ENCODE assay signal across 8 cellular contexts in genomic region chr12:10364839-10365681, GRCh38. TPM values are rescaled to one million over a fixed set of nuclear protein-coding genes. Genes with fewer than 3 reads are reported as not detected.
DNase-seq lines count a peak whose midpoint lies in the region; ATAC-seq, FAIRE-seq and TF ChIP-seq lines count a peak whose summit lies in the region.

No MANE protein-coding gene starts in this region.

- TF ChIP-seq CTCF in PC-9 (conservative IDR thresholded peaks at IDR 0.05) (no peak), foreskin keratinocyte (conservative IDR thresholded peaks at IDR 0.05) (no peak), neural progenitor cell (IDR thresholded peaks at IDR 0.05) (no peak), vagina (IDR thresholded peaks at IDR 0.05) (no peak)

- CTCF ChIA-PET in PC-9 (lab: Charles Lee), result interaction anchor here (0.5 to 1.0 kb wide), 3 partner anchors 35 to 648 kb away, joined by 3 to 9 read pairs (median 4); no protein-coding TSS in a partner anchor

- no peaks in the 10 kb centered on the region; the same call in 1 of the 2 replicates for H3F3A ChIP-seq in PC-9 (ENCODE audit: insufficient read depth, low read depth)
- H3F3A ChIP-seq in neural progenitor cell (ENCODE audit: low read depth), result peaks cover 11% of the 10 kb centered on the region

- FAIRE-seq in HTR-8/SVneo (lab: Jason Lieb, UNC), result no peak

- H4K20me1 ChIP-seq in PC-9 (ENCODE audit: insufficient read depth) (no peaks in the 10 kb centered on the region), neural progenitor cell (ENCODE audit: low read depth) (no peaks in the 10 kb centered on the region)

- H3K27ac ChIP-seq in PC-9 (peak overlapping the region; percentile 63), foreskin keratinocyte (peak overlapping the region; percentile 80), neural progenitor cell (no peak overlapping the region), vagina (peak overlapping the region; percentile 98)

- POLR2A ChIA-PET in PC-9 (lab: Charles Lee; ENCODE audit: unreplicated experiment), result interaction anchor here (0.6 to 0.7 kb wide), 5 partner anchors 28 to 375 kb away, joined by 4 to 9 read pairs (median 4); no protein-coding TSS in a partner anchor

- H2AFZ ChIP-seq in PC-9 (peak overlapping the region; percentile 91), neural progenitor cell (replicated peaks) (peak overlapping the region; percentile 93)

- H3K9ac ChIP-seq in neural progenitor cell, result no peak overlapping the region

- intact Hi-C loops in PC-9 (cut with micrococcal nuclease; ENCODE audit: unreplicated experiment) (loop anchor here (1.0 to 10.0 kb wide), 4 partner anchors 27 to 390 kb away; partner anchors contain the start of gene STYK1), vagina (cut with DNase I) (no loop called here)

- H3K4me1 Mint-ChIP-seq in neural progenitor cell, result peaks cover 14% of the 10 kb centered on the region

- no peak overlapping the region for H3K4me3 Mint-ChIP-seq in neural progenitor cell

- H3K79me2 ChIP-seq in PC-9 (ENCODE audit: low read depth) (no peaks in the 10 kb centered on the region), neural progenitor cell (ENCODE audit: low read depth) (no peaks in the 10 kb centered on the region)

- ATAC-seq in GM21526 (IDR thresholded peaks at IDR 0.05; ENCODE audit: low FRiP score, unreplicated experiment), result peak; percentile 52
- ATAC-seq in foreskin keratinocyte, result peak; percentile 45

- H3K4me3 ChIP-seq in PC-9, result peak overlapping the region; percentile 77
- H3K4me3 ChIP-seq in neural progenitor cell, result peak overlapping the region; percentile 30
- H3K4me3 ChIP-seq in vagina, result peak overlapping the region; percentile 61 to 65

- H3K4me2 ChIP-seq in PC-9 (peak overlapping the region; percentile 93), neural progenitor cell (peak overlapping the region; percentile 74)

- no peak overlapping the region for H3K27ac Mint-ChIP-seq in neural progenitor cell

- BruUV-seq in PC-9 (replicated peaks; lab: Mats Ljungman, UMichigan), result no TSS peak

- peaks cover 2% of the 10 kb centered on the region for H3K36me3 Mint-ChIP-seq in neural progenitor cell

- H3K36me3 ChIP-seq in PC-9 (ENCODE audit: low read depth) (no peaks in the 10 kb centered on the region), neural progenitor cell (no peaks in the 10 kb centered on the region), vagina (no peaks in the 10 kb centered on the region)

- no peaks in the 10 kb centered on the region for H3K9me2 ChIP-seq in PC-9 (ENCODE audit: insufficient read depth)

- peaks cover 30% of the 10 kb centered on the region for H3K4me1 ChIP-seq in PC-9 (replicated peaks; ENCODE audit: insufficient read depth)
- peaks cover 23% of the 10 kb centered on the region for H3K4me1 ChIP-seq in foreskin keratinocyte
- peaks cover 36% of the 10 kb centered on the region for H3K4me1 ChIP-seq in neural progenitor cell
- peaks cover 40% of the 10 kb centered on the region for H3K4me1 ChIP-seq in vagina

- H3K9me3 ChIP-seq in PC-9 (ENCODE audit: insufficient read depth, low read depth) (no peaks in the 10 kb centered on the region), neural progenitor cell (ENCODE audit: low read depth) (no peaks in the 10 kb centered on the region), vagina (no peaks in the 10 kb centered on the region)

- TF ChIP-seq POLR2A in vagina (IDR thresholded peaks at IDR 0.05), result no peak

- DNase-seq in DMS114 treated with DMSO at 0.1 percent for 48 hours (lab: John Stamatoyannopoulos, UW; ENCODE audit: unreplicated experiment) (peak; percentile 69), HTR-8/SVneo (ENCODE audit: insufficient read length, low spot score) (peak; percentile 51), PC-9 (peak; percentile 73 to 79), foreskin keratinocyte (peak in 1 of 2 donors; percentile 88), neural progenitor cell (ENCODE audit: low spot score) (peak; percentile 45), vagina (ENCODE audit: extremely low spot score in 2 of 2) (no peak)
- DNase-seq in activated effector memory CD4-positive, alpha-beta T cell treated with Interleukin-2 at 50 U/mL for 16 hours, result peak; percentile 29

- peaks cover 6% of the 10 kb centered on the region for H3K9me3 Mint-ChIP-seq in neural progenitor cell

- H3K27me3 ChIP-seq in PC-9 (ENCODE audit: insufficient read depth, low read depth) (no peaks in the 10 kb centered on the region), foreskin keratinocyte (no peaks in the 10 kb centered on the region), neural progenitor cell (no peaks in the 10 kb centered on the region), vagina (no peaks in the 10 kb centered on the region)

- H3K27me3 Mint-ChIP-seq in neural progenitor cell (ENCODE audit: insufficient read depth, low read depth), result no peaks in the 10 kb centered on the region

RNA-seq across cellular contexts. Expression of gene KLRK1, which starts 24.8 kb away (rescaled TPM):
- total RNA-seq in PC-9 (2021) (not detected in 2 replicates), foreskin keratinocyte (not detected in 2 replicates), neural progenitor cell (ENCODE audit: low replicate concordance) (not detected in 2 replicates), vagina (12.8 TPM)
- not detected in 2 replicates for polyA plus RNA-seq in foreskin keratinocyte

RNA-seq across cellular contexts. Expression of gene KLRC4, which starts 44.5 kb away (rescaled TPM):
- total RNA-seq in PC-9 (2021) (not detected in 2 replicates), foreskin keratinocyte (not detected in 2 replicates), neural progenitor cell (ENCODE audit: low replicate concordance) (not detected in 2 replicates), vagina (not detected)
- not detected in 2 replicates for polyA plus RNA-seq in foreskin keratinocyte

RNA-seq across cellular contexts. Expression of gene KLRC3, which starts 55.3 kb away (rescaled TPM):
- total RNA-seq in PC-9 (2021), result not detected in 2 replicates
- not detected in 2 replicates for total RNA-seq in foreskin keratinocyte
- polyA plus RNA-seq in foreskin keratinocyte, result not detected in 2 replicates
- total RNA-seq in neural progenitor cell (ENCODE audit: low replicate concordance), result not detected in 2 replicates
- total RNA-seq in vagina, result not detected

RNA-seq across cellular contexts. Expression of gene KLRD1, which starts 57.4 kb away (rescaled TPM):
- total RNA-seq in PC-9 (2021) (0.68 and 1.2 TPM in 2 replicates), foreskin keratinocyte (not detected in 2 replicates), neural progenitor cell (ENCODE audit: low replicate concordance) (0.06 TPM in 2 replicates), vagina (4.4 TPM)
- polyA plus RNA-seq in foreskin keratinocyte, result not detected in 2 replicates

Comparison
In these comparisons a context has a peak if more than half of its experiments do, and no peak if none do; other contexts are left out.
1. DNase-seq: peak in DMS114 treated with DMSO at 0.1 percent for 48 hours (single experiment), HTR-8/SVneo (single experiment), PC-9 (2 of 2), activated effector memory CD4-positive, alpha-beta T cell treated with Interleukin-2 at 50 U/mL for 16 hours (single experiment) and neural progenitor cell (single experiment); none in vagina (0 of 2).
2. RNA of gene KLRK1, which starts 24.8 kb away (total RNA-seq): 12.8 TPM in vagina (single experiment); not detected in PC-9, not detected in foreskin keratinocyte and not detected in neural progenitor cell; every median in the first group is over 10 times any median in the second.
3. Peak in every context shown above with its lines, with median percentiles within 50 percentile points of each other: H3K4me3 ChIP-seq.